Comparison of ENCODE assay signal across 33 cellular contexts in genomic region chr10:46175311-46175710, GRCh38.
"Had no signal": no experiment of that assay in that cellular context is flagged by ENCODE, and none has a peak within 500 bp of the region (broad histone marks: within the 10 kb centered on the region; RNA-seq: fewer than 3 reads in every experiment).

No MANE protein-coding gene starts in this region.

- H3K27ac ChIP-seq: breast epithelium, cardiac muscle cell, colonic mucosa, epithelial cell of prostate, esophagus squamous epithelium, gastroesophageal sphincter had no signal

- H3K36me3 ChIP-seq: breast epithelium, cardiac muscle cell, colonic mucosa, esophagus squamous epithelium, gastroesophageal sphincter had no signal

- H3K4me1 ChIP-seq: breast epithelium, colonic mucosa, esophagus squamous epithelium, gastroesophageal sphincter had no signal

- H3K27ac Mint-ChIP-seq: activated CD4-positive, alpha-beta memory T cell treated with anti-CD3 and anti-CD28 coated beads, Interleukin-2, amount 10 ng/mL, durations not matched to agents 7 days and 5 days; activated CD4-positive, alpha-beta T cell treated with anti-CD3 and anti-CD28 coated beads for 36 hours; activated CD4-positive, alpha-beta T cell treated with anti-CD3 and anti-CD28 coated beads, Interleukin-2, amount 10 ng/mL, durations not matched to agents 7 days and 5 days; activated naive CD8-positive, alpha-beta T cell; activated T-helper 17 cell treated with anti-CD3 and anti-CD28 coated beads, Interleukin-2, amount 50 U/mL, for 72 hours; T-helper 17 cell; T-helper 2 cell treated with Interferon-gamma antibody and Interleukin-4, amounts not matched to agents 5 μg/mL and 100 μg/mL, for 36 hours had no signal

- FAIRE-seq: astrocyte, endometrium, endothelial cell of umbilical vein had no signal

- H3K9me3 ChIP-seq: breast epithelium, colonic mucosa, esophagus squamous epithelium had no signal

- H3K9me3 Mint-ChIP-seq: activated CD4-positive, alpha-beta memory T cell treated with anti-CD3 and anti-CD28 coated beads, Interleukin-2, amount 10 ng/mL, durations not matched to agents 7 days and 5 days had no signal

- H3K27me3 Mint-ChIP-seq: activated CD4-positive, alpha-beta memory T cell treated with anti-CD3 and anti-CD28 coated beads, Interleukin-2, amount 10 ng/mL, durations not matched to agents 7 days and 5 days; activated CD4-positive, alpha-beta T cell treated with anti-CD3 and anti-CD28 coated beads for 36 hours; activated naive CD8-positive, alpha-beta T cell; activated T-helper 17 cell treated with anti-CD3 and anti-CD28 coated beads, Interleukin-2, amount 50 U/mL, for 72 hours; T-helper 17 cell had no signal

- ATAC-seq: activated CD4-positive, alpha-beta T cell treated with anti-CD3 and anti-CD28 coated beads for 36 hours; activated T-cell treated with anti-CD3 and anti-CD28 coated beads, Interleukin-2, amount 50 U/mL, for 4 hours; activated T-helper 17 cell treated with anti-CD3 and anti-CD28 coated beads, Interleukin-2, amount 50 U/mL, for 72 hours; gastroesophageal sphincter; T-helper 17 cell had no signal

- H3K4me1 Mint-ChIP-seq: activated CD4-positive, alpha-beta memory T cell treated with anti-CD3 and anti-CD28 coated beads, Interleukin-2, amount 10 ng/mL, durations not matched to agents 7 days and 5 days; activated CD4-positive, alpha-beta T cell treated with anti-CD3 and anti-CD28 coated beads for 36 hours; activated T-helper 17 cell treated with anti-CD3 and anti-CD28 coated beads, Interleukin-2, amount 50 U/mL, for 72 hours; T-helper 17 cell had no signal

- H3K4me3 ChIP-seq: breast epithelium, cardiac muscle cell, colonic mucosa, esophagus squamous epithelium, gastroesophageal sphincter had no signal

- DNase-seq: activated CD4-positive, alpha-beta memory T cell treated with anti-CD3 and anti-CD28 coated beads, Interleukin-2, amount 10 ng/mL, durations not matched to agents 7 days and 5 days; activated CD4-positive, alpha-beta T cell treated with anti-CD3 and anti-CD28 coated beads for 36 hours; activated CD4-positive, alpha-beta T cell treated with anti-CD3 and anti-CD28 coated beads, Interleukin-2, amount 10 ng/mL, durations not matched to agents 7 days and 5 days; activated CD4-positive, alpha-beta T cell treated with anti-CD3 and anti-CD28 coated beads, Interleukin-2, amount 50 U/mL, for 4 hours; activated CD4-positive, CD25-positive, alpha-beta regulatory T cell; activated CD4-positive, CD25-positive, alpha-beta regulatory T cell treated with anti-CD3 and anti-CD28 coated beads, Interleukin-2, amount 50 U/mL, for 72 hours; activated effector memory CD4-positive, alpha-beta T cell treated with Interleukin-2 at 50 U/mL for 16 hours; activated gamma-delta T cell treated with Interleukin-2 at 50 U/mL for 16 hours; activated naive CD4-positive, alpha-beta T cell treated with anti-CD3 and anti-CD28 coated beads, Interleukin-2, amount 50 U/mL, for 16 hours; activated naive CD4-positive, alpha-beta T cell treated with Interleukin-2 at 50 U/mL for 16 hours; activated T-cell treated with anti-CD3 and anti-CD28 coated beads, Interleukin-2, amount 50 U/mL, for 4 hours; amniotic stem cell; anterior cingulate cortex; central memory CD4-positive, alpha-beta T cell; cerebellar nuclear complex; colonic mucosa; effector CD8-positive, alpha-beta T cell; esophagus squamous epithelium; foreskin melanocyte; head of caudate nucleus; T-helper 1 cell; T-helper 17 cell; T1000 had no signal

- H3K27me3 ChIP-seq: breast epithelium, cardiac muscle cell, colonic mucosa, esophagus squamous epithelium, gastroesophageal sphincter had no signal

- H3K4me3 Mint-ChIP-seq: activated CD4-positive, alpha-beta memory T cell treated with anti-CD3 and anti-CD28 coated beads, Interleukin-2, amount 10 ng/mL, durations not matched to agents 7 days and 5 days; activated CD4-positive, alpha-beta T cell treated with anti-CD3 and anti-CD28 coated beads for 36 hours; activated CD4-positive, alpha-beta T cell treated with anti-CD3 and anti-CD28 coated beads, Interleukin-2, amount 10 ng/mL, durations not matched to agents 7 days and 5 days; activated naive CD8-positive, alpha-beta T cell; activated T-cell treated with anti-CD3 and anti-CD28 coated beads, Interleukin-2, amount 50 U/mL, for 4 hours; activated T-helper 17 cell treated with anti-CD3 and anti-CD28 coated beads, Interleukin-2, amount 50 U/mL, for 72 hours; T-helper 17 cell; T-helper 2 cell treated with Interferon-gamma antibody and Interleukin-4, amounts not matched to agents 5 μg/mL and 100 μg/mL, for 36 hours had no signal
